ENCODE assay signal across 17 cellular contexts in the genomic region with DNA sequence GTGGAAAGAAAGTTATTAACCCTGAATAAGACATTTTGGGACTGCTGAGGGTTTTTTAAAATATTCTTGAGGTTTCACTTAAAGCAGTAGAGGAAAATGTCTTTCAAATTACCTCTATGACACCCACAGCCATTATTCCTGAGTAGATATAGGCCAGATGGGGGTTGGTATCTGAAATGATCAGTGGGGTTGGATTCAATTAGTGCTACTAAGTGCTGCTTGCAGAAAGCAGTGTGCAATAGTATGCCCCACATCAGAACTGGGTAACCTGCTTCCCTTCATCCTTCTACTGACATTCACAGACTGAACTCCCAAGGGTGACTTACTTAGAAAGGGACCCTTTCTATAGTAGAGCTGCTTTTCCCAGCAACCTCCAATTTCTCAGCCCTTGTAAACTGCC. TPM values are rescaled to one million over a fixed set of nuclear protein-coding genes. Genes with fewer than 3 reads are reported as not detected.
A peak's percentile ranks its signal among the peaks of the same experiment; 100 is the strongest.
DNase-seq lines count a peak whose midpoint lies in the region; ATAC-seq and TF ChIP-seq lines count a peak whose summit lies in the region.
"Had no signal": no experiment of that assay in that cellular context is flagged by ENCODE, and none has a peak within 500 bp of the region (broad histone marks: within the 10 kb centered on the region; RNA-seq: fewer than 3 reads in every experiment).

No MANE protein-coding gene starts in this region.

- ATAC-seq in GM18520 (IDR thresholded peaks at IDR 0.05; ENCODE audit: unreplicated experiment) (no peak), HG03095 (IDR thresholded peaks at IDR 0.05; ENCODE audit: unreplicated experiment) (no peak)
- ATAC-seq: activated naive CD4-positive, alpha-beta T cell treated with anti-CD3 and anti-CD28 coated beads, Interleukin-2, amount 50 U/mL, for 72 hours had no signal

- no peaks in the 10 kb centered on the region for H3K27me3 Mint-ChIP-seq in chondrocyte (ENCODE audit: low read depth)
- H3K27me3 Mint-ChIP-seq: central memory CD8-positive, alpha-beta T cell had no signal

- no peak for TF ChIP-seq EP300 in transverse colon (IDR thresholded peaks at IDR 0.05; ENCODE audit: low read depth)

- no peak overlapping the region for H2BK15ac ChIP-seq in mesendoderm (replicated peaks; ENCODE audit: low read depth)

- no peak overlapping the region for H2AK5ac ChIP-seq in mesendoderm (ENCODE audit: low read length)

- H3K36me3 Mint-ChIP-seq in chondrocyte (ENCODE audit: low read depth): peaks cover 2% of the 10 kb centered on the region
- H3K36me3 Mint-ChIP-seq: activated naive CD4-positive, alpha-beta T cell treated with anti-CD3 and anti-CD28 coated beads, Interleukin-2, amount 50 U/mL, for 72 hours had no signal

- H3K36me3 ChIP-seq in mesendoderm (ENCODE audit: control insufficient read depth, insufficient read depth, low read length) (no peaks in the 10 kb centered on the region), transverse colon (no peaks in the 10 kb centered on the region)
- H3K36me3 ChIP-seq: BLaER1, prostate gland had no signal

- peaks cover 6% of the 10 kb centered on the region for H3K9me3 Mint-ChIP-seq in chondrocyte (ENCODE audit: low read depth)
- H3K9me3 Mint-ChIP-seq: activated naive CD4-positive, alpha-beta T cell treated with anti-CD3 and anti-CD28 coated beads, Interleukin-2, amount 50 U/mL, for 72 hours; central memory CD8-positive, alpha-beta T cell; T-helper 2 cell treated with Interferon-gamma antibody and Interleukin-4, amounts not matched to agents 5 μg/mL and 100 μg/mL, for 36 hours had no signal

- H3K27ac ChIP-seq in mesendoderm (ENCODE audit: low read depth, low read length) (no peak overlapping the region), transverse colon (peak overlapping the region in 3 of 4 donors; percentile 23 to 50 (median 31))
- H3K27ac ChIP-seq: BLaER1 had no signal

- H2BK5ac ChIP-seq in mesendoderm (ENCODE audit: low read length): peak overlapping the region; percentile 66

- H3K27me3 ChIP-seq in mesendoderm (ENCODE audit: insufficient read depth, low read length, poor library complexity) (no peaks in the 10 kb centered on the region), transverse colon (no peaks in the 10 kb centered on the region)
- H3K27me3 ChIP-seq: BLaER1 had no signal

- H4K8ac ChIP-seq in mesendoderm (ENCODE audit: low read depth, low read length): peak overlapping the region; percentile 2

- intact Hi-C loops in transverse colon (cut with DNase I; ENCODE audit: low total_unique reads): no loop called here

- no peaks in the 10 kb centered on the region for H3K79me2 ChIP-seq in mesendoderm (ENCODE audit: control insufficient read depth, insufficient read depth, low read length)

- peak overlapping the region; percentile 27 for H3K56ac ChIP-seq in mesendoderm (ENCODE audit: low read length)

- H3K18ac ChIP-seq in mesendoderm (ENCODE audit: low read length): peak overlapping the region; percentile 75

- no peaks in the 10 kb centered on the region for H3K9me3 ChIP-seq in transverse colon
- H3K9me3 ChIP-seq: BLaER1, prostate gland had no signal

- H2BK120ac ChIP-seq in mesendoderm (ENCODE audit: low read depth, low read length): peak overlapping the region; percentile 82

- no peak overlapping the region for H3K4me3 Mint-ChIP-seq in chondrocyte (ENCODE audit: unreplicated experiment)
- H3K4me3 Mint-ChIP-seq: central memory CD8-positive, alpha-beta T cell; T-helper 2 cell treated with Interferon-gamma antibody and Interleukin-4, amounts not matched to agents 5 μg/mL and 100 μg/mL, for 36 hours had no signal

- in situ Hi-C loops in transverse colon (cut with MboI; ENCODE audit: low pct_ligation_motif_present in 1 of 4, low pct_unique_long_range_greater_than_20kb in 1 of 4, low sequenced_read_pairs in 3 of 4): no loop called here

- H3K9ac ChIP-seq in mesendoderm (ENCODE audit: low read length): no peak overlapping the region
- H3K9ac ChIP-seq: BLaER1 had no signal

- H3K27ac Mint-ChIP-seq in chondrocyte (ENCODE audit: unreplicated experiment): peak overlapping the region; percentile 81
- H3K27ac Mint-ChIP-seq: activated naive CD4-positive, alpha-beta T cell treated with anti-CD3 and anti-CD28 coated beads, Interleukin-2, amount 50 U/mL, for 72 hours; T-helper 2 cell treated with Interferon-gamma antibody and Interleukin-4, amounts not matched to agents 5 μg/mL and 100 μg/mL, for 36 hours had no signal

- peaks cover 38% of the 10 kb centered on the region for H3K4me1 Mint-ChIP-seq in chondrocyte (ENCODE audit: low read depth)
- H3K4me1 Mint-ChIP-seq: central memory CD8-positive, alpha-beta T cell had no signal

- no peaks in the 10 kb centered on the region for H3K79me1 ChIP-seq in mesendoderm (ENCODE audit: low read length)

- peak; percentile 12 for DNase-seq in LHCN-M2 (ENCODE audit: low read depth)
- no peak for DNase-seq in chondrocyte (ENCODE audit: low spot score)
- DNase-seq in mesendoderm: peak; percentile 10
- no peak for DNase-seq in transverse colon
- DNase-seq in NCI-H345 (lab: John Stamatoyannopoulos, UW): no peak
- DNase-seq in activated T-cell treated with anti-CD3 and anti-CD28 coated beads for 4 hours: no peak
- DNase-seq: glutamatergic neuron, NCI-H2107, NCI-H774, RPMI8226 had no signal

- H4K5ac ChIP-seq in mesendoderm (ENCODE audit: low read length): no peak overlapping the region

- no peak overlapping the region for H3K4me3 ChIP-seq in mesendoderm (ENCODE audit: low read length)
- H3K4me3 ChIP-seq in transverse colon: no peak overlapping the region
- H3K4me3 ChIP-seq: BLaER1, prostate gland had no signal

- no peak overlapping the region for H3K4me2 ChIP-seq in mesendoderm (ENCODE audit: low read length)
- H3K4me2 ChIP-seq: BLaER1 had no signal

- H3K4me1 ChIP-seq in mesendoderm (ENCODE audit: control insufficient read depth, low read depth, low read length) (peaks cover 3% of the 10 kb centered on the region), transverse colon (peaks cover 0 to 9% (median 0%) of the 10 kb centered on the region in 4 donors)
- H3K4me1 ChIP-seq: BLaER1, prostate gland had no signal

- H3K4ac ChIP-seq in mesendoderm (ENCODE audit: low read depth, low read length): no peak overlapping the region

- no peak for TF ChIP-seq POLR2A in transverse colon (IDR thresholded peaks at IDR 0.05)

- TF ChIP-seq CTCF in chondrocyte (IDR thresholded peaks at IDR 0.05) (no peak), transverse colon (IDR thresholded peaks at IDR 0.05) (no peak)

- H3K23ac ChIP-seq in mesendoderm (ENCODE audit: low read length): no peak overlapping the region

RNA-seq across cellular contexts. Expression of gene ETAA1, which starts 7.3 kb away (rescaled TPM):
- total RNA-seq in LHCN-M2 (2014; rRNA removed): 30.5 and 32.1 TPM in 2 replicates
- polyA plus RNA-seq in LHCN-M2 (2012): 4.0 TPM
- total RNA-seq in chondrocyte: 10.2 to 14.8 TPM (median 11.2 TPM) in 3 replicates
- 16.2 TPM for polyA plus RNA-seq in mesendoderm (2013, experiment 1 of 2)
- 16.4 TPM for polyA plus RNA-seq in mesendoderm (2013, experiment 2 of 2)
- total RNA-seq in transverse colon: 10 to 100 TPM in 2 of 4 donors, 1 to 10 TPM in 2; 2.2 to 12.1 (median 9.6) TPM

Comparison
In these comparisons a context has a peak if more than half of its experiments do, and no peak if none do; other contexts are left out.
1. DNase-seq: peak in LHCN-M2 (single experiment) and mesendoderm (single experiment); none in chondrocyte (single experiment), transverse colon (single experiment), NCI-H345 (single experiment) and activated T-cell treated with anti-CD3 and anti-CD28 coated beads for 4 hours (single experiment).